In the genomic region with DNA sequence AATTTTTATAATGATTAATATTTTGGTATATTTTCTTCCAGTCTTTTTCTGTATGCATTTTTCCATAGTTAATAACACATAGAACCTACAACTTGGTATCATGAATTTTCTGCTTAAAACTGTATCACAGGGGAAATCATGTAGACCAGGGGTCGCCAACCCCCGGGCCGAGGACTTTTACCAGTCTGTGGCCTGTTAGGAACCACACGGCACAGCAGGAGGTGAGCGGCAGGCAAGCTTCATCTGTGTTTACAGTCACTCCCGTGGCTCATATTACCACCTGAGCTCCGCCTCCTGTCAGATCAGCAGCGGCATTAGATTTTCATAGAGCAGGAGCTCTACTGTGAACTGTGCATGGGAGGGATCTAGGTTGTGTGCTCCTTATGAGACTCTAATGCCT, we compare ENCODE assay signal across 11 cellular contexts. TPM values are rescaled to one million over a fixed set of nuclear protein-coding genes. Genes with fewer than 3 reads are reported as not detected.
A peak's percentile ranks its signal among the peaks of the same experiment; 100 is the strongest.
DNase-seq lines count a peak whose midpoint lies in the region; ATAC-seq and TF ChIP-seq lines count a peak whose summit lies in the region.
"Had no signal": no experiment of that assay in that cellular context is flagged by ENCODE, and none has a peak within 500 bp of the region (broad histone marks: within the 10 kb centered on the region; RNA-seq: fewer than 3 reads in every experiment).

No MANE protein-coding gene starts in this region.

- H3K79me2 ChIP-seq in Karpas-422 (ENCODE audit: low read length): no peaks in the 10 kb centered on the region

- CTCF ChIA-PET in CD8-positive, alpha-beta T cell (lab: Charles Lee): interaction anchor here (5.7 kb wide), 1 partner anchor 402 kb away, joined by 34 read pairs; no protein-coding TSS in a partner anchor

- H3K4me3 Mint-ChIP-seq in CD8-positive, alpha-beta T cell: no peak overlapping the region
- H3K4me3 Mint-ChIP-seq in progenitor cell of endocrine pancreas (ENCODE audit: low read depth): no peak overlapping the region

- no peak overlapping the region for H2AFZ ChIP-seq in Karpas-422 (ENCODE audit: low read length)

- H3K27ac ChIP-seq in 22Rv1: peak overlapping the region; percentile 59
- no peak overlapping the region for H3K27ac ChIP-seq in Karpas-422 (ENCODE audit: low read length)
- H3K27ac ChIP-seq in CD8-positive, alpha-beta T cell (ENCODE audit: low read depth, low read length): no peak overlapping the region
- no peak overlapping the region for H3K27ac ChIP-seq in right atrium auricular region

- H3K4me2 ChIP-seq in Karpas-422 (ENCODE audit: low read depth, low read length, poor library complexity, severe bottlenecking): no peak overlapping the region

- POLR2A ChIA-PET in CD8-positive, alpha-beta T cell (lab: Charles Lee): no interaction called here

- H3K9me2 ChIP-seq in Karpas-422 (replicated peaks; ENCODE audit: insufficient read depth, low read length): no peaks in the 10 kb centered on the region

- TF ChIP-seq CTCF in 22Rv1 (IDR thresholded peaks at IDR 0.05) (no peak), GM13976 (IDR thresholded peaks at IDR 0.05; ENCODE audit: borderline replicate concordance, control extremely low read depth, extremely low read depth, insufficient read depth, missing control alignments) (no peak), progenitor cell of endocrine pancreas (IDR thresholded peaks at IDR 0.05; ENCODE audit: unreplicated experiment) (no peak), right atrium auricular region (IDR thresholded peaks at IDR 0.05) (no peak)
- TF ChIP-seq CTCF in CD8-positive, alpha-beta T cell (IDR thresholded peaks at IDR 0.05): no peak

- H3K4me1 ChIP-seq in Karpas-422 (ENCODE audit: low read length): peaks cover 3% of the 10 kb centered on the region; the same call in 1 of the 2 replicates
- H3K4me1 ChIP-seq in CD8-positive, alpha-beta T cell (ENCODE audit: insufficient read depth, low read length): no peaks in the 10 kb centered on the region
- peaks cover 0 to 3% of the 10 kb centered on the region in 2 donors for H3K4me1 ChIP-seq in right atrium auricular region

- DNase-seq in Karpas-422 (peak; percentile 40), NCI-H524 treated with DMSO at 0.1 percent for 48 hours (lab: John Stamatoyannopoulos, UW) (peak; percentile 76), glomerular visceral epithelial cell (ENCODE audit: extremely low spot score) (peak; percentile 17), GM13976 (ENCODE audit: low spot score) (no peak), progenitor cell of endocrine pancreas (ENCODE audit: low spot score, unreplicated experiment) (no peak), right atrium auricular region (ENCODE audit: low spot score) (no peak)
- DNase-seq in CD8-positive, alpha-beta T cell: no peak
- DNase-seq: caudate nucleus, glutamatergic neuron had no signal

- no peaks in the 10 kb centered on the region for H3K36me3 ChIP-seq in Karpas-422 (ENCODE audit: insufficient read depth, low read length)
- H3K36me3 ChIP-seq in CD8-positive, alpha-beta T cell (ENCODE audit: insufficient read depth, low read length): no peaks in the 10 kb centered on the region
- H3K36me3 ChIP-seq in right atrium auricular region: no peaks in the 10 kb centered on the region

- H3K9me3 Mint-ChIP-seq in CD8-positive, alpha-beta T cell: no peaks in the 10 kb centered on the region
- no peaks in the 10 kb centered on the region for H3K9me3 Mint-ChIP-seq in progenitor cell of endocrine pancreas (ENCODE audit: low read depth)

- H3K27me3 Mint-ChIP-seq in CD8-positive, alpha-beta T cell (ENCODE audit: low read depth): peaks cover 2% of the 10 kb centered on the region
- peaks cover 51% of the 10 kb centered on the region for H3K27me3 Mint-ChIP-seq in progenitor cell of endocrine pancreas

- H3K36me3 Mint-ChIP-seq in CD8-positive, alpha-beta T cell: no peaks in the 10 kb centered on the region
- no peaks in the 10 kb centered on the region for H3K36me3 Mint-ChIP-seq in progenitor cell of endocrine pancreas (ENCODE audit: insufficient read depth)

- in situ Hi-C loops in GM13976 (cut with MboI; ENCODE audit: low sequenced_read_pairs, unreplicated experiment): loop anchor here (10.0 to 25.0 kb wide), 3 partner anchors 501 to 778 kb away; partner anchors contain the start of genes GPR160 and PHC3

- H3K4me3 ChIP-seq in Karpas-422 (ENCODE audit: low read length): no peak overlapping the region
- H3K4me3 ChIP-seq in CD8-positive, alpha-beta T cell (ENCODE audit: low read depth, low read length): no peak overlapping the region
- H3K4me3 ChIP-seq in right atrium auricular region: no peak overlapping the region

- H3K27ac Mint-ChIP-seq in CD8-positive, alpha-beta T cell: no peak overlapping the region
- no peak overlapping the region for H3K27ac Mint-ChIP-seq in progenitor cell of endocrine pancreas

- no peaks in the 10 kb centered on the region for H4K20me1 ChIP-seq in Karpas-422 (ENCODE audit: insufficient read depth, low read depth, low read length)

- intact Hi-C loops in CD8-positive, alpha-beta T cell (cut with DNase I, micrococcal nuclease): loop anchor here in 1 of 2 experiments (10.0 kb wide), 1 partner anchor 781 kb away; the partner anchor contains the start of gene GPR160

- no peak for ATAC-seq in CD8-positive, alpha-beta T cell
- ATAC-seq: Right ventricle myocardium inferior had no signal

- no peaks in the 10 kb centered on the region for H3K9me3 ChIP-seq in Karpas-422 (ENCODE audit: low read length)
- no peaks in the 10 kb centered on the region for H3K9me3 ChIP-seq in CD8-positive, alpha-beta T cell (ENCODE audit: low read length)
- H3K9me3 ChIP-seq in right atrium auricular region: no peaks in the 10 kb centered on the region

- no peaks in the 10 kb centered on the region for H3K4me1 Mint-ChIP-seq in CD8-positive, alpha-beta T cell (ENCODE audit: low read depth)
- H3K4me1 Mint-ChIP-seq in progenitor cell of endocrine pancreas (ENCODE audit: low read depth): peaks cover 8% of the 10 kb centered on the region

- no peak overlapping the region for H3K9ac ChIP-seq in Karpas-422 (ENCODE audit: low read length)

- no peaks in the 10 kb centered on the region for H3K27me3 ChIP-seq in Karpas-422 (ENCODE audit: low read length)
- H3K27me3 ChIP-seq in CD8-positive, alpha-beta T cell (ENCODE audit: insufficient read depth, low read length): no peaks in the 10 kb centered on the region
- H3K27me3 ChIP-seq in right atrium auricular region: no peaks in the 10 kb centered on the region

RNA-seq across cellular contexts. Expression of gene RPL22L1, which starts 54.7 kb away (rescaled TPM):
- total RNA-seq in Karpas-422 (2014; rRNA removed; shearing (Covaris generic); ENCODE audit: low replicate concordance): 8.4 and 43.1 TPM in 2 replicates
- total RNA-seq in CD8-positive, alpha-beta T cell: 10 to 100 TPM; 54.3 to 56.8 TPM
- total RNA-seq in progenitor cell of endocrine pancreas (53.8 TPM in 2 replicates), right atrium auricular region (10 to 100 TPM; 22.3 to 51.2 TPM)

Comparison
In these comparisons a context has a peak if more than half of its experiments do, and no peak if none do; other contexts are left out.
1. DNase-seq: peak in Karpas-422 (single experiment), NCI-H524 treated with DMSO at 0.1 percent for 48 hours (single experiment) and glomerular visceral epithelial cell (single experiment); none in GM13976 (single experiment), CD8-positive, alpha-beta T cell (0 of 7), progenitor cell of endocrine pancreas (single experiment) and right atrium auricular region (single experiment).